19 cellular contexts compared by ENCODE assay signal in the genomic region with DNA sequence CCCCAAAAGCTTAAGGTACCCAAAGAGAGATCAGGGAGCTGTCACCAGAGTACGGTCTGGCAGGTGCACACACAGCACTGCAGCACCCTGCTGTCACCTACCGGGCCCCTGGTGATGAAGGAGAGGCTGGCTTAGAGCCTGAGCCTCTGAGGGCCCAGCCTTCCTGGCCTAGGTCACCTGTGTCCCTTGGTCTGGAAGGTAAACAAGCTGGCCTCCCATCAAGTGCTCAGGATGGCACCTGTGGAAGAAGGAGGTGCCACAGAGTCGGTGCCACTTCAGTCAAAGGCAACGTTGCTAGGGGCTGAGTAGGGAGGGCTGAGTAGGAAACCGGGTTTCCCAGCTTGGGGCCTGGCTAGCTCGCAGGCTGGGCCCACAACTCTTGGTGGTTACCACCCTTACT.
A peak's percentile ranks its signal among the peaks of the same experiment; 100 is the strongest.
DNase-seq lines count a peak whose midpoint lies in the region; ATAC-seq and TF ChIP-seq lines count a peak whose summit lies in the region.
"Had no signal": no experiment of that assay in that cellular context is flagged by ENCODE, and none has a peak within 500 bp of the region (broad histone marks: within the 10 kb centered on the region; RNA-seq: fewer than 3 reads in every experiment).

No MANE protein-coding gene starts in this region.

- WGBS in lung, 2 donors: 70 to 77% methylated on average over 6 of the region's 6 CpGs

- DNase-seq in NCI-H2196 (lab: John Stamatoyannopoulos, UW; ENCODE audit: unreplicated experiment) (peak; percentile 40), NCI-H2196 treated with DMSO at 0.1 percent for 48 hours (lab: John Stamatoyannopoulos, UW; ENCODE audit: unreplicated experiment) (no peak), NCI-H69 (lab: John Stamatoyannopoulos, UW) (peak; percentile 44), lung (ENCODE audit: low spot score) (peak; percentile 66)
- no peak for DNase-seq in activated CD4-positive, CD25-positive, alpha-beta regulatory T cell (lab: John Stamatoyannopoulos, UW)
- DNase-seq in NK-92 treated with Interleukin-12 subunit alpha and Interleukin-12 subunit beta, amount 100 ng/mL, for 24 hours (lab: John Stamatoyannopoulos, UW): no peak
- DNase-seq: BE2C, DND-41, GOT3, HCEC 1CT, KG1, NCI-H1092 treated with DMSO at 0.1 percent for 48 hours, NCI-H187, Peyer's patch, T-helper 1 cell had no signal

- no peak for TF ChIP-seq CTCF in lung (IDR thresholded peaks at IDR 0.05; ENCODE audit: control extremely low read depth, extremely low read depth)

- peaks cover 20% of the 10 kb centered on the region for H3K27me3 Mint-ChIP-seq in stimulated activated memory B cell treated with anti-CD40 and anti-IgM and Interleukin-4, amounts not matched to agents 10 μg/mL and 1 μg/mL and 100 μg/mL, for 72 hours

- H3K4me3 ChIP-seq in lung: no peak overlapping the region
- H3K4me3 ChIP-seq: A549, GM12878, Peyer's patch had no signal

- H3K27ac Mint-ChIP-seq in stimulated activated memory B cell treated with anti-CD40 and anti-IgM and Interleukin-4, amounts not matched to agents 10 μg/mL and 1 μg/mL and 100 μg/mL, for 72 hours: no peak overlapping the region

- H3K4me3 Mint-ChIP-seq in stimulated activated memory B cell treated with anti-CD40 and anti-IgM and Interleukin-4, amounts not matched to agents 10 μg/mL and 1 μg/mL and 100 μg/mL, for 72 hours: no peak overlapping the region

- H3K4me1 ChIP-seq in lung (ENCODE audit: control insufficient read depth in 2 of 2, insufficient read depth in 2 of 2, low read length in 2 of 2): no peaks in the 10 kb centered on the region
- H3K4me1 ChIP-seq: A549, BE2C, Peyer's patch had no signal

- no peaks in the 10 kb centered on the region for H3K36me3 ChIP-seq in lung (ENCODE audit: control insufficient read depth in 2 of 2, insufficient read depth in 2 of 2, low read length in 2 of 2)
- H3K36me3 ChIP-seq: BE2C, Peyer's patch had no signal

- H3K4me1 Mint-ChIP-seq in stimulated activated memory B cell treated with anti-CD40 and anti-IgM and Interleukin-4, amounts not matched to agents 10 μg/mL and 1 μg/mL and 100 μg/mL, for 72 hours: no peaks in the 10 kb centered on the region

- ATAC-seq in lung (ENCODE audit: insufficient read depth, low FRiP score): peak; percentile 8
- no peak for ATAC-seq in stimulated activated memory B cell treated with anti-CD40 and anti-IgM and Interleukin-4, amounts not matched to agents 10 μg/mL and 1 μg/mL and 100 μg/mL, for 72 hours
- ATAC-seq: A549, GM12878, SK-N-SH treated with all-trans-retinoic acid at 6 μM for 48 hours had no signal

- H3K9me3 ChIP-seq in lung (ENCODE audit: control insufficient read depth in 2 of 2, insufficient read depth in 1 of 2, low read length in 1 of 2): no peaks in the 10 kb centered on the region
- H3K9me3 ChIP-seq: A549, BE2C, Peyer's patch had no signal

- H3K9me3 Mint-ChIP-seq in stimulated activated memory B cell treated with anti-CD40 and anti-IgM and Interleukin-4, amounts not matched to agents 10 μg/mL and 1 μg/mL and 100 μg/mL, for 72 hours: no peaks in the 10 kb centered on the region

- H3K27me3 ChIP-seq in lung (ENCODE audit: control insufficient read depth, insufficient read depth): no peaks in the 10 kb centered on the region
- H3K27me3 ChIP-seq: BE2C, Peyer's patch had no signal

- H3K36me3 Mint-ChIP-seq in stimulated activated memory B cell treated with anti-CD40 and anti-IgM and Interleukin-4, amounts not matched to agents 10 μg/mL and 1 μg/mL and 100 μg/mL, for 72 hours: no peaks in the 10 kb centered on the region

- H3K27ac ChIP-seq in lung (ENCODE audit: low read depth in 1 of 2, low read length in 1 of 2): no peak overlapping the region
- H3K27ac ChIP-seq: A549, Peyer's patch had no signal

Comparison
In these comparisons a context has a peak if more than half of its experiments do, and no peak if none do; other contexts are left out.
1. DNase-seq: peak in NCI-H2196 (single experiment), NCI-H69 (single experiment) and lung (single experiment); none in NCI-H2196 treated with DMSO at 0.1 percent for 48 hours (single experiment), activated CD4-positive, CD25-positive, alpha-beta regulatory T cell (0 of 4) and NK-92 treated with Interleukin-12 subunit alpha and Interleukin-12 subunit beta, amount 100 ng/mL, for 24 hours (single experiment).